1 cellular context compared by ENCODE assay signal in genomic region chr2:47360937-47361336, GRCh38.
TF ChIP-seq lines count a peak whose summit lies in the region.

No MANE protein-coding gene starts in this region.

TF ChIP-seq in HepG2, 621 proteins besides CTCF, POLR2A, EP300 and RAD21 (continues in another document):
- TF ChIP-seq ZNF564 (CRISPR knock-in tag; IDR thresholded peaks at IDR 0.05) (no peak), ZC3H4 (CRISPR knock-in tag; IDR thresholded peaks at IDR 0.05; ENCODE audit: borderline replicate concordance) (no peak), ZBTB1 (CRISPR knock-in tag; IDR thresholded peaks at IDR 0.05; ENCODE audit: borderline replicate concordance) (no peak), MEIS1 (CRISPR knock-in tag; IDR thresholded peaks at IDR 0.05; ENCODE audit: borderline replicate concordance) (no peak), CBX5 (CRISPR knock-in tag; IDR thresholded peaks at IDR 0.05; ENCODE audit: borderline replicate concordance) (no peak), SIX4 (CRISPR knock-in tag; IDR thresholded peaks at IDR 0.05) (no peak), PITX1 (CRISPR knock-in tag; IDR thresholded peaks at IDR 0.05) (no peak), REPIN1 (CRISPR knock-in tag; IDR thresholded peaks at IDR 0.05; ENCODE audit: borderline replicate concordance, low read depth) (no peak), YY1 (IDR thresholded peaks at IDR 0.05; ENCODE audit: insufficient read depth, insufficient replicate concordance, low read depth, low read length) (peak; percentile 64), ZNF136 (CRISPR knock-in tag; IDR thresholded peaks at IDR 0.05; ENCODE audit: low read depth) (no peak), SRSF9 (IDR thresholded peaks at IDR 0.05; ENCODE audit: borderline replicate concordance, insufficient read depth, low read depth, low read length, poor library complexity, severe bottlenecking) (no peak), HNRNPL (IDR thresholded peaks at IDR 0.05; ENCODE audit: low read depth, low read length) (no peak), TBL1XR1 (IDR thresholded peaks at IDR 0.05; ENCODE audit: borderline replicate concordance, low read length, partially characterized antibody) (no peak), TFDP1 (CRISPR knock-in tag; IDR thresholded peaks at IDR 0.05; ENCODE audit: borderline replicate concordance) (no peak), GATAD2A (CRISPR knock-in tag; IDR thresholded peaks at IDR 0.05) (peak; percentile 36; the same call in 1 of the 2 replicates), ZNF740 (CRISPR knock-in tag; IDR thresholded peaks at IDR 0.05) (no peak), FOXK2 (IDR thresholded peaks at IDR 0.05) (no peak), ZBTB49 (CRISPR knock-in tag; IDR thresholded peaks at IDR 0.05; ENCODE audit: borderline replicate concordance) (no peak), HBP1 (CRISPR knock-in tag; IDR thresholded peaks at IDR 0.05; ENCODE audit: low read depth) (0 out of 2 replicates have a peak, but pooled peaks have one; percentile 28), ATF3 (CRISPR knock-in tag; IDR thresholded peaks at IDR 0.05) (0 out of 2 replicates have a peak, but pooled peaks have one; percentile 40), FOSL1 (CRISPR knock-in tag; IDR thresholded peaks at IDR 0.05; ENCODE audit: borderline replicate concordance) (peak; percentile 66; the same call in 1 of the 2 replicates), TEAD3 (CRISPR knock-in tag; optimal IDR thresholded peaks at IDR 0.05; ENCODE audit: borderline replicate concordance) (peak; percentile 17), MXD1 (CRISPR knock-in tag; IDR thresholded peaks at IDR 0.05) (no peak), FOXP1 (IDR thresholded peaks at IDR 0.05) (no peak), FOXP1 (CRISPR knock-in tag; IDR thresholded peaks at IDR 0.05) (no peak), NFIC (IDR thresholded peaks at IDR 0.05; ENCODE audit: low read length) (no peak), HNF4G (IDR thresholded peaks at IDR 0.05; ENCODE audit: borderline replicate concordance, low read depth, low read length) (peak; percentile 75; the same call in 1 of the 2 replicates), HNF4G (CRISPR knock-in tag; IDR thresholded peaks at IDR 0.05; ENCODE audit: borderline replicate concordance, low read depth) (no peak), ZNF503 (CRISPR knock-in tag; IDR thresholded peaks at IDR 0.05) (no peak), MEF2D (CRISPR knock-in tag; IDR thresholded peaks at IDR 0.05) (no peak), SMARCE1 (IDR thresholded peaks at IDR 0.05; ENCODE audit: borderline replicate concordance) (peak; percentile 24; the same call in 1 of the 2 replicates), ZBTB3 (CRISPR knock-in tag; IDR thresholded peaks at IDR 0.05; ENCODE audit: borderline replicate concordance, low read depth) (no peak), HMG20A (CRISPR knock-in tag; IDR thresholded peaks at IDR 0.05; ENCODE audit: borderline replicate concordance) (no peak; the same call in 1 of the 2 replicates)
- TF ChIP-seq, protein P1, sequence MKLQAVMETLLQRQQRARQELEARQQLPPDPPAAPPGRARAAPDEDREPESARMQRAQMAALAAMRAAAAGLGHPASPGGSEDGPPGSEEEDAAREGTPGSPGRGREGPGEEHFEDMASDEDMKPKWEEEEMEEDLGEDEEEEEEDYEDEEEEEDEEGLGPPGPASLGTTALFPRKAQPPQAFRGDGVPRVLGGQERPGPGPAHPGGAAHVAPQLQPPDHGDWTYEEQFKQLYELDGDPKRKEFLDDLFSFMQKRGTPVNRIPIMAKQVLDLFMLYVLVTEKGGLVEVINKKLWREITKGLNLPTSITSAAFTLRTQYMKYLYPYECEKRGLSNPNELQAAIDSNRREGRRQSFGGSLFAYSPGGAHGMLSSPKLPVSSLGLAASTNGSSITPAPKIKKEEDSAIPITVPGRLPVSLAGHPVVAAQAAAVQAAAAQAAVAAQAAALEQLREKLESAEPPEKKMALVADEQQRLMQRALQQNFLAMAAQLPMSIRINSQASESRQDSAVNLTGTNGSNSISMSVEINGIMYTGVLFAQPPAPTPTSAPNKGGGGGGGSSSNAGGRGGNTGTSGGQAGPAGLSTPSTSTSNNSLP (IDR thresholded peaks at IDR 0.05; ENCODE audit: low read depth, low read length), result 0 out of 2 replicates have a peak, but pooled peaks have one; percentile 12
- TF ChIP-seq, protein P2, sequence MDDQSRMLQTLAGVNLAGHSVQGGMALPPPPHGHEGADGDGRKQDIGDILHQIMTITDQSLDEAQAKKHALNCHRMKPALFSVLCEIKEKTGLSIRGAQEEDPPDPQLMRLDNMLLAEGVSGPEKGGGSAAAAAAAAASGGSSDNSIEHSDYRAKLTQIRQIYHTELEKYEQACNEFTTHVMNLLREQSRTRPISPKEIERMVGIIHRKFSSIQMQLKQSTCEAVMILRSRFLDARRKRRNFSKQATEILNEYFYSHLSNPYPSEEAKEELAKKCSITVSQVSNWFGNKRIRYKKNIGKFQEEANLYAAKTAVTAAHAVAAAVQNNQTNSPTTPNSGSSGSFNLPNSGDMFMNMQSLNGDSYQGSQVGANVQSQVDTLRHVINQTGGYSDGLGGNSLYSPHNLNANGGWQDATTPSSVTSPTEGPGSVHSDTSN (CRISPR knock-in tag; IDR thresholded peaks at IDR 0.05; ENCODE audit: borderline replicate concordance), result no peak
- TF ChIP-seq, protein P3, sequence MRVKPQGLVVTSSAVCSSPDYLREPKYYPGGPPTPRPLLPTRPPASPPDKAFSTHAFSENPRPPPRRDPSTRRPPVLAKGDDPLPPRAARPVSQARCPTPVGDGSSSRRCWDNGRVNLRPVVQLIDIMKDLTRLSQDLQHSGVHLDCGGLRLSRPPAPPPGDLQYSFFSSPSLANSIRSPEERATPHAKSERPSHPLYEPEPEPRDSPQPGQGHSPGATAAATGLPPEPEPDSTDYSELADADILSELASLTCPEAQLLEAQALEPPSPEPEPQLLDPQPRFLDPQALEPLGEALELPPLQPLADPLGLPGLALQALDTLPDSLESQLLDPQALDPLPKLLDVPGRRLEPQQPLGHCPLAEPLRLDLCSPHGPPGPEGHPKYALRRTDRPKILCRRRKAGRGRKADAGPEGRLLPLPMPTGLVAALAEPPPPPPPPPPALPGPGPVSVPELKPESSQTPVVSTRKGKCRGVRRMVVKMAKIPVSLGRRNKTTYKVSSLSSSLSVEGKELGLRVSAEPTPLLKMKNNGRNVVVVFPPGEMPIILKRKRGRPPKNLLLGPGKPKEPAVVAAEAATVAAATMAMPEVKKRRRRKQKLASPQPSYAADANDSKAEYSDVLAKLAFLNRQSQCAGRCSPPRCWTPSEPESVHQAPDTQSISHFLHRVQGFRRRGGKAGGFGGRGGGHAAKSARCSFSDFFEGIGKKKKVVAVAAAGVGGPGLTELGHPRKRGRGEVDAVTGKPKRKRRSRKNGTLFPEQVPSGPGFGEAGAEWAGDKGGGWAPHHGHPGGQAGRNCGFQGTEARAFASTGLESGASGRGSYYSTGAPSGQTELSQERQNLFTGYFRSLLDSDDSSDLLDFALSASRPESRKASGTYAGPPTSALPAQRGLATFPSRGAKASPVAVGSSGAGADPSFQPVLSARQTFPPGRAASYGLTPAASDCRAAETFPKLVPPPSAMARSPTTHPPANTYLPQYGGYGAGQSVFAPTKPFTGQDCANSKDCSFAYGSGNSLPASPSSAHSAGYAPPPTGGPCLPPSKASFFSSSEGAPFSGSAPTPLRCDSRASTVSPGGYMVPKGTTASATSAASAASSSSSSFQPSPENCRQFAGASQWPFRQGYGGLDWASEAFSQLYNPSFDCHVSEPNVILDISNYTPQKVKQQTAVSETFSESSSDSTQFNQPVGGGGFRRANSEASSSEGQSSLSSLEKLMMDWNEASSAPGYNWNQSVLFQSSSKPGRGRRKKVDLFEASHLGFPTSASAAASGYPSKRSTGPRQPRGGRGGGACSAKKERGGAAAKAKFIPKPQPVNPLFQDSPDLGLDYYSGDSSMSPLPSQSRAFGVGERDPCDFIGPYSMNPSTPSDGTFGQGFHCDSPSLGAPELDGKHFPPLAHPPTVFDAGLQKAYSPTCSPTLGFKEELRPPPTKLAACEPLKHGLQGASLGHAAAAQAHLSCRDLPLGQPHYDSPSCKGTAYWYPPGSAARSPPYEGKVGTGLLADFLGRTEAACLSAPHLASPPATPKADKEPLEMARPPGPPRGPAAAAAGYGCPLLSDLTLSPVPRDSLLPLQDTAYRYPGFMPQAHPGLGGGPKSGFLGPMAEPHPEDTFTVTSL (CRISPR knock-in tag; IDR thresholded peaks at IDR 0.05; ENCODE audit: borderline replicate concordance), result no peak
- TF ChIP-seq, protein P4, sequence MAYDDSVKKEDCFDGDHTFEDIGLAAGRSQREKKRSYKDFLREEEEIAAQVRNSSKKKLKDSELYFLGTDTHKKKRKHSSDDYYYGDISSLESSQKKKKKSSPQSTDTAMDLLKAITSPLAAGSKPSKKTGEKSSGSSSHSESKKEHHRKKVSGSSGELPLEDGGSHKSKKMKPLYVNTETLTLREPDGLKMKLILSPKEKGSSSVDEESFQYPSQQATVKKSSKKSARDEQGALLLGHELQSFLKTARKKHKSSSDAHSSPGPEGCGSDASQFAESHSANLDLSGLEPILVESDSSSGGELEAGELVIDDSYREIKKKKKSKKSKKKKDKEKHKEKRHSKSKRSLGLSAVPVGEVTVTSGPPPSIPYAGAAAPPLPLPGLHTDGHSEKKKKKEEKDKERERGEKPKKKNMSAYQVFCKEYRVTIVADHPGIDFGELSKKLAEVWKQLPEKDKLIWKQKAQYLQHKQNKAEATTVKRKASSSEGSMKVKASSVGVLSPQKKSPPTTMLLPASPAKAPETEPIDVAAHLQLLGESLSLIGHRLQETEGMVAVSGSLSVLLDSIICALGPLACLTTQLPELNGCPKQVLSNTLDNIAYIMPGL (CRISPR knock-in tag; IDR thresholded peaks at IDR 0.05; ENCODE audit: borderline replicate concordance in 1 of 2, low read depth in 1 of 2), result 0 out of 4 replicates have a peak, but pooled peaks of 1 of the 2 experiments have one; percentile 24
- TF ChIP-seq, protein P5, sequence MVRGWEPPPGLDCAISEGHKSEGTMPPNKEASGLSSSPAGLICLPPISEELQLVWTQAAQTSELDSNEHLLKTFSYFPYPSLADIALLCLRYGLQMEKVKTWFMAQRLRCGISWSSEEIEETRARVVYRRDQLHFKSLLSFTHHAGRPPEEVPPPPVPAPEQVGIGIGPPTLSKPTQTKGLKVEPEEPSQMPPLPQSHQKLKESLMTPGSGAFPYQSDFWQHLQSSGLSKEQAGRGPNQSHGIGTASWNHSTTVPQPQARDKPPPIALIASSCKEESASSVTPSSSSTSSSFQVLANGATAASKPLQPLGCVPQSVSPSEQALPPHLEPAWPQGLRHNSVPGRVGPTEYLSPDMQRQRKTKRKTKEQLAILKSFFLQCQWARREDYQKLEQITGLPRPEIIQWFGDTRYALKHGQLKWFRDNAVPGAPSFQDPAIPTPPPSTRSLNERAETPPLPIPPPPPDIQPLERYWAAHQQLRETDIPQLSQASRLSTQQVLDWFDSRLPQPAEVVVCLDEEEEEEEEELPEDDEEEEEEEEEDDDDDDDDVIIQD (CRISPR knock-in tag; IDR thresholded peaks at IDR 0.05; ENCODE audit: low read depth), result peak; percentile 64; the same call in 1 of the 2 replicates
